In genomic region chr17:42562845-42563509, GRCh38 we compare ENCODE assay signal across 8 cellular contexts. TPM values are rescaled to one million over a fixed set of nuclear protein-coding genes. Genes with fewer than 3 reads are reported as not detected.
DNase-seq lines count a peak whose midpoint lies in the region; ATAC-seq and TF ChIP-seq lines count a peak whose summit lies in the region.

No MANE protein-coding gene starts in this region.

- intact Hi-C loops in Right ventricle myocardium inferior (cut with DNase I), result no loop called here
- intact Hi-C loops in aorta (cut with DNase I), result no loop called here

- H3K27me3 ChIP-seq in cardiac muscle cell (no peaks in the 10 kb centered on the region), lung (ENCODE audit: control insufficient read depth, insufficient read depth) (no peaks in the 10 kb centered on the region), aorta (ENCODE audit: control insufficient read depth in 1 of 2, insufficient read depth in 2 of 2, low read length in 1 of 2) (no peaks in the 10 kb centered on the region)

- peak overlapping the region; percentile 67 for H3K4me3 ChIP-seq in cardiac muscle cell
- H3K4me3 ChIP-seq in astrocyte of the spinal cord (ENCODE audit: low read depth, low read length), result peak overlapping the region; percentile 75
- peak overlapping the region; percentile 97 for H3K4me3 ChIP-seq in lung
- peak overlapping the region; percentile 52 to 69 for H3K4me3 ChIP-seq in aorta (ENCODE audit: low read length in 2 of 2)

- H3K9me3 ChIP-seq in cardiac muscle cell (ENCODE audit: low read depth) (no peaks in the 10 kb centered on the region), lung (ENCODE audit: control insufficient read depth in 2 of 2, insufficient read depth in 1 of 2, low read length in 1 of 2) (no peaks in the 10 kb centered on the region), aorta (ENCODE audit: control insufficient read depth, low read length) (no peaks in the 10 kb centered on the region)

- ATAC-seq in Right ventricle myocardium inferior, result no peak
- ATAC-seq in lung (ENCODE audit: insufficient read depth, low FRiP score), result no peak
- ATAC-seq in aorta (ENCODE audit: low FRiP score), result no peak
- ATAC-seq in HG03139 (IDR thresholded peaks at IDR 0.05; ENCODE audit: unreplicated experiment), result no peak

- DNase-seq in cardiac muscle cell (ENCODE audit: low read depth in 1 of 2, low spot score in 1 of 2), result peak in 1 of 2 donors; percentile 58
- no peak for DNase-seq in Right ventricle myocardium inferior (ENCODE audit: missing footprints)
- no peak for DNase-seq in astrocyte of the spinal cord (ENCODE audit: low read depth, low spot score)
- no peak for DNase-seq in lung (ENCODE audit: low spot score)
- DNase-seq in aorta, result peak in 1 of 2 donors; percentile 74
- DNase-seq in amniotic stem cell (lab: John Stamatoyannopoulos, UW), result no peak
- DNase-seq in G401 (ENCODE audit: low spot score), result no peak

- H3K36me3 ChIP-seq in cardiac muscle cell (peaks cover 4% of the 10 kb centered on the region), lung (ENCODE audit: control insufficient read depth in 2 of 2, insufficient read depth in 2 of 2, low read length in 2 of 2) (peaks cover 0 to 15% of the 10 kb centered on the region in 2 donors), aorta (ENCODE audit: control insufficient read depth in 1 of 2, insufficient read depth in 2 of 2, low read length in 1 of 2) (peaks cover 0 to 2% of the 10 kb centered on the region in 2 donors)

- TF ChIP-seq CTCF in cardiac muscle cell (IDR thresholded peaks at IDR 0.05; ENCODE audit: low read depth, low read length) (peak; percentile 4), astrocyte of the spinal cord (IDR thresholded peaks at IDR 0.05; ENCODE audit: low read depth, low read length) (no peak), lung (IDR thresholded peaks at IDR 0.05; ENCODE audit: control extremely low read depth, extremely low read depth) (no peak)

- in situ Hi-C loops in astrocyte of the spinal cord (cut with HindIII; ENCODE audit: low sequenced_read_pairs), result no loop called here
- in situ Hi-C loops in G401 (cut with HindIII; ENCODE audit: low sequenced_read_pairs), result no loop called here

- H3K4me1 ChIP-seq in cardiac muscle cell (ENCODE audit: low read depth) (peaks cover 12% of the 10 kb centered on the region), lung (ENCODE audit: control insufficient read depth in 2 of 2, insufficient read depth in 2 of 2, low read length in 2 of 2) (peaks cover 3 to 29% of the 10 kb centered on the region in 2 donors), aorta (ENCODE audit: control insufficient read depth in 1 of 2, insufficient read depth in 2 of 2, low read length in 2 of 2) (no peaks in the 10 kb centered on the region)

- peak overlapping the region; percentile 82 for H3K27ac ChIP-seq in cardiac muscle cell
- peak overlapping the region; percentile 79 to 94 for H3K27ac ChIP-seq in lung (ENCODE audit: low read depth in 1 of 2, low read length in 1 of 2)
- no peak overlapping the region for H3K27ac ChIP-seq in aorta (ENCODE audit: low read depth in 1 of 2, low read length in 2 of 2)

- whole genome bisulfite sequencing in lung, 2 donors, result 45 to 48% methylated on average over 30 of the region's 30 CpGs
- 52 to 54% methylated on average over 30 of the region's 30 CpGs for WGBS in aorta, 2 donors

RNA-seq across cellular contexts. Expression of gene COASY, which starts 1.0 kb away (rescaled TPM):
- total RNA-seq in cardiac muscle cell (32.5 and 43.5 TPM in 2 replicates), Right ventricle myocardium inferior (45.6 TPM), lung (10 to 100 TPM; 25.9 to 93.2 TPM), aorta (10 to 100 TPM; 34.0 to 43.2 TPM)
- polyA plus RNA-seq in cardiac muscle cell (74.7 and 97.4 TPM in 2 replicates), lung (10 to 100 TPM; 57.3 to 71.3 TPM), aorta (10 to 100 TPM; 23.0 to 89.5 TPM)
- 11.9 and 19.2 TPM in 2 replicates for total RNA-seq in G401 (2014; rRNA removed; shearing (Covaris generic))

RNA-seq across cellular contexts. Expression of gene MLX, which starts 3.9 kb away (rescaled TPM):
- 22.4 and 28.1 TPM in 2 replicates for total RNA-seq in cardiac muscle cell
- polyA plus RNA-seq in cardiac muscle cell, result 37.1 and 47.3 TPM in 2 replicates
- 65.9 TPM for total RNA-seq in Right ventricle myocardium inferior
- total RNA-seq in lung, result 10 to 100 TPM; 31.9 to 69.7 TPM
- 10 to 100 TPM; 61.8 to 71.6 TPM for polyA plus RNA-seq in lung
- 10 to 100 TPM; 31.9 to 34.2 TPM for total RNA-seq in aorta
- 10 to 100 TPM; 33.8 to 38.6 TPM for polyA plus RNA-seq in aorta
- total RNA-seq in G401 (2014; rRNA removed; shearing (Covaris generic)), result 14.1 and 44.7 TPM in 2 replicates

RNA-seq across cellular contexts. Expression of gene HSD17B1, which starts 10.3 kb away (rescaled TPM):
- 4.3 and 6.0 TPM in 2 replicates for total RNA-seq in cardiac muscle cell
- polyA plus RNA-seq in cardiac muscle cell, result 2.8 and 3.0 TPM in 2 replicates
- total RNA-seq in Right ventricle myocardium inferior, result 1.4 TPM
- 1 to 10 TPM in 1 of 2 donors, under 1 TPM in 1; 0.98 to 1.3 TPM for total RNA-seq in lung
- polyA plus RNA-seq in lung, result 1 to 10 TPM; 1.8 to 2.4 TPM
- total RNA-seq in aorta, result 1 to 10 TPM in 1 of 2 donors, under 1 TPM in 1; 0.62 to 1.3 TPM
- 1 to 10 TPM in 1 of 2 donors, under 1 TPM in 1; 0.50 to 7.6 TPM for polyA plus RNA-seq in aorta
- total RNA-seq in G401 (2014; rRNA removed; shearing (Covaris generic)), result 3.5 and 4.4 TPM in 2 replicates

RNA-seq across cellular contexts. Expression of gene PSMC3IP, which starts 14.6 kb away (rescaled TPM):
- total RNA-seq in cardiac muscle cell (6.2 and 6.6 TPM in 2 replicates), Right ventricle myocardium inferior (3.4 TPM), lung (1 to 10 TPM; 3.4 to 7.5 TPM), aorta (1 to 10 TPM; 3.9 to 5.2 TPM)
- polyA plus RNA-seq in cardiac muscle cell (9.1 and 14.0 TPM in 2 replicates), lung (1 to 10 TPM; 3.7 to 4.3 TPM), aorta (10 to 100 TPM in 1 of 2 donors, 1 to 10 TPM in 1; 3.8 to 14.4 TPM)
- total RNA-seq in G401 (2014; rRNA removed; shearing (Covaris generic)), result 6.2 and 14.9 TPM in 2 replicates

RNA-seq across cellular contexts. Expression of gene NAGLU, which starts 26.9 kb away (rescaled TPM):
- total RNA-seq in cardiac muscle cell (49.0 and 56.9 TPM in 2 replicates), Right ventricle myocardium inferior (8.6 TPM), lung (10 to 100 TPM; 16.8 to 69.8 TPM), aorta (10 to 100 TPM; 38.8 to 41.9 TPM)
- polyA plus RNA-seq in cardiac muscle cell (37.1 and 56.9 TPM in 2 replicates), lung (10 to 100 TPM; 32.3 to 37.9 TPM), aorta (10 to 100 TPM; 22.3 to 75.0 TPM)
- total RNA-seq in G401 (2014; rRNA removed; shearing (Covaris generic)), result 49.3 and 83.0 TPM in 2 replicates

Comparison
In these comparisons a context has a peak if more than half of its experiments do, and no peak if none do; other contexts are left out.
1. H3K27ac ChIP-seq: peak in cardiac muscle cell (single experiment) and lung (2 of 2); none in aorta (0 of 2).
2. Peak in every context shown above with its lines, with median percentiles within 50 percentile points of each other: H3K4me3 ChIP-seq.